ENCODE assay signal across 20 cellular contexts in the genomic region with DNA sequence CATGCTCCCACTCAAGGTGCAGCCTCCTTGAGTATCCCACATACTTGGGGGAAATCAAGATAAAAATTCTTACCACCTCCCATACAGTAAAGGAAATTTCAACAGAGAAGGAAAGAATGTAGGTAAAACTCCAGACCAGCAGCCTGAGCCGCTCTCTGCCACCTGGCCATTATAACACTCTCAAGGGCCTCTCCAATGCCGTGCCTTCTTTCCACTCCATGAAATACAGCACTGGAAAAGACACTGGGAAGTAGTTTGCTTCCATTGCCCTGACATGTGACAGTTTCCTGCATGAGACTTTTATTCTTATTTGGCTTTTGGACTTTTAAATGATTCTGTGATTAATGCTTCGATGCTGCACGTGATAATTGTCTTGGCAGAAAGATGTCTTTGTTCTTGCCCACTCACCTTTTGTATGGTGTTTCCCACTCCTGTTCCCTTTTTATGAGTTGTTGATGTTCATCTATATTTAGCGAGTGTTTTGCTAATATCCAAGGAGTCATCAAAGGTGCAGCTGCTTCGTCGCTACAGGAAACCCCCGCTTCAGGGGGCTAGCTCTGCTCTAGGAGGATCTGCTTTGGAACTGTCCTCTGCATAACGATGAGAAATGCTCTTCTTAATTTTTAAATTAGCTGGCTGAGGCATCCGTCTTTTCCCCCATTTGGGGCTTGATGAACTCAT.
DNase-seq lines count a peak whose midpoint lies in the region; ATAC-seq and TF ChIP-seq lines count a peak whose summit lies in the region.
"Had no signal": no experiment of that assay in that cellular context is flagged by ENCODE, and none has a peak within 500 bp of the region (broad histone marks: within the 10 kb centered on the region; RNA-seq: fewer than 3 reads in every experiment).

No MANE protein-coding gene starts in this region.

- WGBS in psoas muscle, 3 donors, result 60 to 69% (median 67%) methylated on average over 10 of the region's 10 CpGs
- 94 to 100% methylated on average over 10 of the region's 10 CpGs for WGBS in endodermal cell (ENCODE audit: insufficient coverage in 1 of 2, insufficient read length in 1 of 2), 2 experiments

- H3K4me1 Mint-ChIP-seq in endodermal cell, result peaks cover 2% of the 10 kb centered on the region
- H3K4me1 Mint-ChIP-seq: activated CD4-positive, alpha-beta memory T cell treated with anti-CD3 and anti-CD28 coated beads, Interleukin-2, amount 10 ng/mL, durations not matched to agents 7 days and 5 days; CD4-positive, alpha-beta memory T cell; stimulated activated effector memory CD8-positive, alpha-beta T cell treated with anti-CD3 and anti-CD28 coated beads, Interleukin-12 subunit alpha, Interleukin-12 subunit beta, amount 100 ng/mL, for 72 hours had no signal

- intact Hi-C loops in psoas muscle (cut with DNase I), result no loop called here

- no peak overlapping the region for H3K9ac ChIP-seq in endodermal cell (ENCODE audit: extremely low read depth, low read length, poor library complexity, severe bottlenecking)

- no peak overlapping the region for H3K27ac Mint-ChIP-seq in endodermal cell
- H3K27ac Mint-ChIP-seq: activated CD4-positive, alpha-beta memory T cell treated with anti-CD3 and anti-CD28 coated beads, Interleukin-2, amount 10 ng/mL, durations not matched to agents 7 days and 5 days; activated naive CD4-positive, alpha-beta T cell treated with anti-CD3 and anti-CD28 coated beads for 36 hours; stimulated activated effector memory CD8-positive, alpha-beta T cell treated with anti-CD3 and anti-CD28 coated beads, Interleukin-12 subunit alpha, Interleukin-12 subunit beta, amount 100 ng/mL, for 72 hours; WTC11 had no signal

- no peaks in the 10 kb centered on the region for H3K9me3 Mint-ChIP-seq in endodermal cell
- H3K9me3 Mint-ChIP-seq: activated CD4-positive, alpha-beta memory T cell treated with anti-CD3 and anti-CD28 coated beads, Interleukin-2, amount 10 ng/mL, durations not matched to agents 7 days and 5 days; activated naive CD4-positive, alpha-beta T cell treated with anti-CD3 and anti-CD28 coated beads for 36 hours had no signal

- H3K36me3 ChIP-seq in psoas muscle (ENCODE audit: insufficient read depth in 1 of 2, low read depth in 1 of 2) (no peaks in the 10 kb centered on the region), endodermal cell (ENCODE audit: control insufficient read depth, insufficient read depth, low read length) (no peaks in the 10 kb centered on the region)
- H3K36me3 ChIP-seq: thoracic aorta had no signal

- no peaks in the 10 kb centered on the region for H3K36me3 Mint-ChIP-seq in endodermal cell (ENCODE audit: low read depth)
- H3K36me3 Mint-ChIP-seq: CD4-positive, alpha-beta memory T cell; stimulated activated effector memory CD8-positive, alpha-beta T cell treated with anti-CD3 and anti-CD28 coated beads, Interleukin-12 subunit alpha, Interleukin-12 subunit beta, amount 100 ng/mL, for 72 hours had no signal

- peak in 1 of 4 donors; percentile 20 for ATAC-seq in psoas muscle
- no peak for ATAC-seq in HG03045 (IDR thresholded peaks at IDR 0.05; ENCODE audit: unreplicated experiment)
- ATAC-seq in GM21423 (IDR thresholded peaks at IDR 0.05; ENCODE audit: unreplicated experiment), result no peak
- ATAC-seq: HCT116; Panc1; stimulated activated effector memory CD8-positive, alpha-beta T cell treated with anti-CD3 and anti-CD28 coated beads, Interleukin-12 subunit alpha, Interleukin-12 subunit beta, amount 100 ng/mL, for 72 hours; WTC11 had no signal

- H3K27ac ChIP-seq in psoas muscle (peak overlapping the region; percentile 39), endodermal cell (ENCODE audit: low read depth, low read length) (no peak overlapping the region)
- H3K27ac ChIP-seq: SK-N-MC, thoracic aorta had no signal

- TF ChIP-seq CTCF in fibroblast of pulmonary artery (IDR thresholded peaks at IDR 0.05; ENCODE audit: low read length, missing control alignments) (no peak), psoas muscle (IDR thresholded peaks at IDR 0.05) (no peak), endodermal cell (conservative IDR thresholded peaks at IDR 0.05) (no peak)

- H3K9me3 ChIP-seq in psoas muscle (no peaks in the 10 kb centered on the region), endodermal cell (ENCODE audit: control insufficient read depth, low read length) (no peaks in the 10 kb centered on the region)
- H3K9me3 ChIP-seq: thoracic aorta had no signal

- DNase-seq in NCI-H1105 (lab: John Stamatoyannopoulos, UW) (peak; percentile 66), NCI-H510A (lab: John Stamatoyannopoulos, UW) (peak; percentile 19), fibroblast of pulmonary artery (ENCODE audit: low read depth) (peak; percentile 8), psoas muscle (no peak), endodermal cell (no peak)
- DNase-seq: activated CD4-positive, alpha-beta memory T cell treated with anti-CD3 and anti-CD28 coated beads, Interleukin-2, amount 10 ng/mL, durations not matched to agents 7 days and 5 days; activated naive CD4-positive, alpha-beta T cell treated with anti-CD3 and anti-CD28 coated beads for 36 hours; activated T-cell treated with anti-CD3 and anti-CD28 coated beads, Interleukin-2, amount 50 U/mL, for 1 hour; anterior cingulate cortex; CD4-positive, alpha-beta memory T cell; kidney glomerular epithelial cell; NCI-H2029 had no signal

- H3K4me1 ChIP-seq in psoas muscle (no peaks in the 10 kb centered on the region), endodermal cell (ENCODE audit: control insufficient read depth, insufficient read depth, low read length) (no peaks in the 10 kb centered on the region)

- no peak overlapping the region for H3K4me3 Mint-ChIP-seq in endodermal cell
- H3K4me3 Mint-ChIP-seq: activated CD4-positive, alpha-beta memory T cell treated with anti-CD3 and anti-CD28 coated beads, Interleukin-2, amount 10 ng/mL, durations not matched to agents 7 days and 5 days; activated naive CD4-positive, alpha-beta T cell treated with anti-CD3 and anti-CD28 coated beads for 36 hours; CD4-positive, alpha-beta memory T cell; stimulated activated effector memory CD8-positive, alpha-beta T cell treated with anti-CD3 and anti-CD28 coated beads, Interleukin-12 subunit alpha, Interleukin-12 subunit beta, amount 100 ng/mL, for 72 hours; WTC11 had no signal

- H3K27me3 ChIP-seq in psoas muscle (ENCODE audit: insufficient read depth in 3 of 3, low read length in 2 of 3), result no peaks in the 10 kb centered on the region
- H3K27me3 ChIP-seq in endodermal cell (ENCODE audit: control insufficient read depth, insufficient read depth, low read length, poor library complexity, severe bottlenecking), result no peaks in the 10 kb centered on the region

- H3K4me3 ChIP-seq in fibroblast of pulmonary artery (replicated peaks; ENCODE audit: low read depth, low read length) (no peak overlapping the region), psoas muscle (no peak overlapping the region), endodermal cell (ENCODE audit: low read length) (no peak overlapping the region)
- H3K4me3 ChIP-seq: SK-N-MC, thoracic aorta had no signal

- H3K27me3 Mint-ChIP-seq in endodermal cell (ENCODE audit: insufficient read depth), result no peaks in the 10 kb centered on the region
- H3K27me3 Mint-ChIP-seq: activated CD4-positive, alpha-beta memory T cell treated with anti-CD3 and anti-CD28 coated beads, Interleukin-2, amount 10 ng/mL, durations not matched to agents 7 days and 5 days had no signal

Comparison
In these comparisons a context has a peak if more than half of its experiments do, and no peak if none do; other contexts are left out.
1. DNase-seq: peak in NCI-H1105 (single experiment), NCI-H510A (single experiment) and fibroblast of pulmonary artery (single experiment); none in psoas muscle (0 of 2) and endodermal cell (single experiment).